Comparison of ENCODE assay signal across 23 cellular contexts in genomic region chr5:55530669-55531068, GRCh38. TPM values are rescaled to one million over a fixed set of nuclear protein-coding genes. Genes with fewer than 3 reads are reported as not detected.
DNase-seq lines count a peak whose midpoint lies in the region; ATAC-seq and TF ChIP-seq lines count a peak whose summit lies in the region.
"Had no signal": no experiment of that assay in that cellular context is flagged by ENCODE, and none has a peak within 500 bp of the region (broad histone marks: within the 10 kb centered on the region; RNA-seq: fewer than 3 reads in every experiment).

No MANE protein-coding gene starts in this region.

- intact Hi-C loops in Right ventricle myocardium superior (cut with DNase I) = loop anchor here (5.0 to 10.0 kb wide), 2 partner anchors 67 to 154 kb away; no protein-coding TSS in a partner anchor
- intact Hi-C loops in Right ventricle myocardium inferior (cut with DNase I) = loop anchor here (5.0 to 10.0 kb wide), 4 partner anchors 93 to 162 kb away; no protein-coding TSS in a partner anchor

- H3K9me3 ChIP-seq in iPS-15b (ENCODE audit: control insufficient read depth, insufficient read depth, low read length) (no peaks in the 10 kb centered on the region), thoracic aorta (no peaks in the 10 kb centered on the region)
- H3K9me3 ChIP-seq: BE2C, HAP-1, SK-N-SH, upper lobe of right lung had no signal

- no peak overlapping the region for H3K27ac ChIP-seq in thoracic aorta
- H3K27ac ChIP-seq: brain microvascular endothelial cell, upper lobe of right lung had no signal

- TF ChIP-seq CTCF in thoracic aorta (IDR thresholded peaks at IDR 0.05) = no peak

- DNase-seq in Right ventricle myocardium superior = peak; percentile 71
- DNase-seq in Right ventricle myocardium inferior (ENCODE audit: missing footprints) = no peak
- peak; percentile 8 for DNase-seq in dermis blood vessel endothelial cell
- no peak for DNase-seq in thoracic aorta (ENCODE audit: low spot score)
- DNase-seq in epidermal melanocyte (ENCODE audit: insufficient read length, low spot score) = no peak
- DNase-seq in islet precursor cell = no peak
- DNase-seq: activated CD4-positive, alpha-beta T cell treated with anti-CD3 and anti-CD28 coated beads, Interleukin-2, amount 50 U/mL, for 1 hour; activated CD8-positive, alpha-beta memory T cell treated with anti-CD3 and anti-CD28 coated beads, Interleukin-2, amount 50 U/mL, for 4 hours; BE2C; brain microvascular endothelial cell; COR-L47; DMS79 treated with DMSO at 0.1 percent for 48 hours; NCI-H146; NCI-H2171; NCI-H524 treated with DMSO at 0.1 percent for 48 hours; SK-N-SH; stimulated activated CD4-positive, alpha-beta T cell treated with anti-CD3 and anti-CD28 coated beads, Interleukin-4, amount 100 ng/mL, for 1 hour; stimulated activated naive CD8-positive, alpha-beta T cell treated with anti-CD3 and anti-CD28 coated beads, Interleukin-15, Interleukin-2, amounts not matched to agents 100 U/mL and 50 U/mL, for 24 hours; T-helper 2 cell; upper lobe of right lung had no signal

- ATAC-seq in Right ventricle myocardium superior (ENCODE audit: poor library complexity) (no peak), Right ventricle myocardium inferior (no peak), thoracic aorta (ENCODE audit: insufficient number of reproducible peaks, low FRiP score, low read depth) (no peak), HG02571 (IDR thresholded peaks at IDR 0.05; ENCODE audit: unreplicated experiment) (no peak)
- ATAC-seq: stimulated activated naive CD8-positive, alpha-beta T cell treated with anti-CD3 and anti-CD28 coated beads, Interleukin-15, Interleukin-2, amounts not matched to agents 100 U/mL and 50 U/mL, for 24 hours; upper lobe of right lung had no signal

- H3K36me3 ChIP-seq in iPS-15b (ENCODE audit: control insufficient read depth, insufficient read depth, low read length) = peaks cover 3% of the 10 kb centered on the region
- no peaks in the 10 kb centered on the region for H3K36me3 ChIP-seq in thoracic aorta
- H3K36me3 ChIP-seq: BE2C, brain microvascular endothelial cell, HAP-1, upper lobe of right lung had no signal

- peaks cover 5% of the 10 kb centered on the region for H3K4me1 ChIP-seq in iPS-15b (ENCODE audit: control insufficient read depth, insufficient read depth, low read length)
- peaks cover 6 to 40% of the 10 kb centered on the region in 2 donors for H3K4me1 ChIP-seq in thoracic aorta (ENCODE audit: control insufficient read depth in 1 of 2, low read depth in 2 of 2)

- no peak overlapping the region for H3K9ac ChIP-seq in iPS-15b (ENCODE audit: low read depth, low read length)
- H3K9ac ChIP-seq: SK-N-SH had no signal

- H3K27me3 ChIP-seq in iPS-15b (ENCODE audit: control insufficient read depth, insufficient read depth, low read length) (no peaks in the 10 kb centered on the region), thoracic aorta (replicated peaks; ENCODE audit: insufficient read depth) (no peaks in the 10 kb centered on the region)
- H3K27me3 ChIP-seq: BE2C, brain microvascular endothelial cell, upper lobe of right lung had no signal

- H3K4me3 ChIP-seq in iPS-15b (ENCODE audit: low read depth, low read length) (peak overlapping the region; percentile 15), thoracic aorta (peak overlapping the region; percentile 12)
- H3K4me3 ChIP-seq: HAP-1, upper lobe of right lung had no signal

RNA-seq across cellular contexts. Expression of gene PLPP1, which starts 4.1 kb away (rescaled TPM):
- total RNA-seq in Right ventricle myocardium superior = 75.9 TPM
- total RNA-seq in Right ventricle myocardium inferior = 74.1 TPM
- 124 and 293 TPM in 2 replicates for total RNA-seq in dermis blood vessel endothelial cell
- total RNA-seq in thoracic aorta = 100 to 1,000 TPM; 341 to 509 TPM

Comparison
In these comparisons a context has a peak if more than half of its experiments do, and no peak if none do; other contexts are left out.
1. DNase-seq: peak in Right ventricle myocardium superior (single experiment) and dermis blood vessel endothelial cell (single experiment); none in Right ventricle myocardium inferior (single experiment), thoracic aorta (single experiment), epidermal melanocyte (single experiment) and islet precursor cell (single experiment).